8 cellular contexts compared by ENCODE assay signal in the genomic region with DNA sequence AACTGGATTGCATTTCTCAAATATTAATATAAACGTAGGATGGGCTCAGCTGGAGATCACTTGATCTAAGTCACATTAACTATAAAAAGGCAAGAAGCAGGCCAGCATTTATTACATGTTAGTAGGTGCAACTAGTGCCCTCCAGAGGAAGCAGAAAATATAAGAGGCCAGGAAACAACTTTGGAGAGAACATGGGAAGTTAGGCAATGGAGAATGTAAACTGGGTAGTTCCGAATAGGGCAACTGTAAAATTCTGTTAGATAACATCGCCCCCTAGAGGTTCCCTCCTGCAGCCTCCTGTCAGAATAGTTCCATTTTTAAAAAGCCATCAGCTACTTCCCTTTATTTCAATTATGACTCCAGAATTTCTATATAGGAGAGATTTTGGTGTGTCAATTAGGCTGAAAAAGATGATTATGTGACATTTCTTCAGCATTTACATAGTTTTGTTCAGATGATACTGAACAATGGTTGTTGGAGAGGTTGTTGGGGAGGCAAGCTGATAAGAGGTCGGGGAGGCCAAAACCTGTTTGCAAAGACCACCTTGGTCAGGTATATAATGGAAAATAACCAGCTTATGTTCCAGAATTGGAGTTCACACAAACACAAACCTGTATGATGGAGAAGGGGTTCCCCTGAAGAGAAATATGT. TPM values are rescaled to one million over a fixed set of nuclear protein-coding genes. Genes with fewer than 3 reads are reported as not detected.
DNase-seq lines count a peak whose midpoint lies in the region; ATAC-seq, FAIRE-seq and TF ChIP-seq lines count a peak whose summit lies in the region.

No MANE protein-coding gene starts in this region.

- H3K9me3 ChIP-seq in AG04450 (ENCODE audit: control insufficient read depth, insufficient read depth, low read length) (no peaks in the 10 kb centered on the region), left lung (no peaks in the 10 kb centered on the region)

- peak; percentile 70 for ATAC-seq in HG03280 (IDR thresholded peaks at IDR 0.05; ENCODE audit: unreplicated experiment)
- peak; percentile 100 for ATAC-seq in left lung

- H3K4me3 ChIP-seq in AG04450 (ENCODE audit: low read depth, low read length) (no peak overlapping the region), left lung (no peak overlapping the region)

- intact Hi-C loops in left lung (cut with DNase I), result loop anchor here in 1 of 2 donors (10.0 kb wide), 1 partner anchor 95 kb away; a partner anchor contains a TSS

- H3K36me3 ChIP-seq in left lung, result no peaks in the 10 kb centered on the region

- CTCF ChIA-PET in AG04450 (lab: Charles Lee), result interaction anchor here (0.6 to 4.0 kb wide), 39 partner anchors 10 to 1386 kb away, joined by 3 to 43 read pairs (median 4); a partner anchor contains a TSS

- peaks cover 0 to 7% of the 10 kb centered on the region in 2 donors for H3K4me1 ChIP-seq in left lung

- DNase-seq in AG04450 (ENCODE audit: low read depth, low spot score), result peak; percentile 75
- peak; percentile 40 for DNase-seq in GM18507 (ENCODE audit: extremely low spot score, insufficient read length, low read depth)
- DNase-seq in NCI-H2196 (lab: John Stamatoyannopoulos, UW; ENCODE audit: unreplicated experiment), result peak; percentile 90
- DNase-seq in UCSD-AML1 (lab: John Stamatoyannopoulos, UW; ENCODE audit: unreplicated experiment), result peak; percentile 37
- DNase-seq in left lung, result peak in 1 of 2 donors; percentile 42
- peak; percentile 3 to 43 (median 16) for DNase-seq in stimulated activated CD4-positive, alpha-beta T cell treated with anti-CD3 and anti-CD28 coated beads, TNF-alpha, amount 100 ng/mL, for 48 hours (ENCODE audit: low read depth in 3 of 3)

- FAIRE-seq in GM18507 (lab: Jason Lieb, UNC), result peak; percentile 70
- FAIRE-seq in colon (lab: Jason Lieb, UNC), result peak; percentile 33

- peak; percentile 88 for TF ChIP-seq CTCF in AG04450 (IDR thresholded peaks at IDR 0.05; ENCODE audit: low read depth, low read length)
- TF ChIP-seq CTCF in left lung (IDR thresholded peaks at IDR 0.05), result peak; percentile 86 to 87

- H3K27ac ChIP-seq in AG04450 (ENCODE audit: low read depth, low read length), result no peak overlapping the region
- H3K27ac ChIP-seq in left lung, result no peak overlapping the region

- POLR2A ChIA-PET in AG04450 (lab: Yijun Ruan, JAX), result no interaction called here

- H3K27me3 ChIP-seq in AG04450 (ENCODE audit: control insufficient read depth, insufficient read depth, low read length) (no peaks in the 10 kb centered on the region), left lung (no peaks in the 10 kb centered on the region)

RNA-seq across cellular contexts. Expression of a gene that starts 22.4 kb away (rescaled TPM):
- 0.04 TPM in 2 replicates for polyA plus RNA-seq in AG04450 (2011; rRNA removed)
- polyA minus RNA-seq in AG04450 (2011; rRNA and poly(A)+ RNA removed), result not detected in 2 replicates
- total RNA-seq in left lung, result 1 to 10 TPM; 5.3 to 6.4 TPM
